Comparison of ENCODE assay signal across 1 cellular context in genomic region chr11:89456681-89457080, GRCh38.
TF ChIP-seq lines count a peak whose summit lies in the region.

No MANE protein-coding gene starts in this region.

TF ChIP-seq in HepG2, 621 proteins besides CTCF, POLR2A, EP300 and RAD21 (continued from another document):
- TF ChIP-seq ATF2 (CRISPR knock-in tag; IDR thresholded peaks at IDR 0.05) (no peak), CREB1 (IDR thresholded peaks at IDR 0.05) (peak; percentile 66), CREB1 (CRISPR knock-in tag; IDR thresholded peaks at IDR 0.05) (no peak), FOXO4 (CRISPR knock-in tag; conservative IDR thresholded peaks at IDR 0.05) (no peak)
